Comparison of ENCODE assay signal across 20 cellular contexts in the genomic region with DNA sequence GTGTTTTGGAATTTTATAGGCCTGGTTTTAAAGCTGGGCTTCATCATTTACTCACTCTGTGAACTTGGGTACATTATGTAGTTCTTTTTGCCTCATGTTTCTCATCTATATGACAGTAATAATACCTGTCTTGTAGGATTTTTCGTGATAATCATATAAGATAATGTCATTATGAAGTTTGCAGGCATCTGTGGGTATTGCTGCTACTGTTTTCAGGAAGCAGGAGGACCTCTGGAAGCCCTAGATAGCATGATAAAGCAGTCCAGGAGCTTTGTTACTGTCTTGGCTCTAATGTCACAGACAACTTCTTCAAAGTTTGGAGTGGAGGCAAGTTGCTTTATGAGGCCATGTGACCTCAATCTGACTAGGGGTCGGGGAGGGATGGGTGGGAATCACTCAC.
A peak's percentile ranks its signal among the peaks of the same experiment; 100 is the strongest.
DNase-seq lines count a peak whose midpoint lies in the region; ATAC-seq and TF ChIP-seq lines count a peak whose summit lies in the region.
"Had no signal": no experiment of that assay in that cellular context is flagged by ENCODE, and none has a peak within 500 bp of the region (broad histone marks: within the 10 kb centered on the region; RNA-seq: fewer than 3 reads in every experiment).

No MANE protein-coding gene starts in this region.

- H3K9ac ChIP-seq in SK-N-SH (no peak overlapping the region), endodermal cell (ENCODE audit: extremely low read depth, low read length, poor library complexity, severe bottlenecking) (no peak overlapping the region)
- H3K9ac ChIP-seq: GM23248 had no signal

- H3K27ac ChIP-seq in SK-N-SH (ENCODE audit: low read depth in 2 of 2, low read length in 1 of 2), result peak overlapping the region in 1 of 2 experiments; percentile 60; a peak in 2 of 4 replicates
- no peak overlapping the region for H3K27ac ChIP-seq in endodermal cell (ENCODE audit: low read depth, low read length)
- H3K27ac ChIP-seq in CD4-positive, alpha-beta memory T cell (ENCODE audit: low read depth, low read length), result no peak overlapping the region
- H3K27ac ChIP-seq: A549, GM23248 had no signal

- no peak overlapping the region for H3K4me3 Mint-ChIP-seq in endodermal cell
- no peak overlapping the region for H3K4me3 Mint-ChIP-seq in mesothelial cell of epicardium
- H3K4me3 Mint-ChIP-seq in CD4-positive, alpha-beta memory T cell, result no peak overlapping the region
- H3K4me3 Mint-ChIP-seq in stimulated activated memory B cell treated with anti-CD40 and anti-IgM and Interleukin-4, amounts not matched to agents 10 μg/mL and 1 μg/mL and 100 μg/mL, for 72 hours, result no peak overlapping the region
- H3K4me3 Mint-ChIP-seq: CD8-positive, alpha-beta T cell; H9 had no signal

- H3K4me3 ChIP-seq in BE2C (ENCODE audit: low read depth, low read length) (no peak overlapping the region), SK-N-SH (ENCODE audit: low read depth in 2 of 2, low read length in 1 of 2) (no peak overlapping the region), endodermal cell (ENCODE audit: low read length) (no peak overlapping the region)
- no peak overlapping the region for H3K4me3 ChIP-seq in CD4-positive, alpha-beta memory T cell (ENCODE audit: low read length in 2 of 2)
- H3K4me3 ChIP-seq: A549, GM23248 had no signal

- CTCF ChIA-PET in SK-N-SH (lab: Yijun Ruan, JAX), result no interaction called here
- CTCF ChIA-PET in CD4-positive, alpha-beta memory T cell (lab: Charles Lee; ENCODE audit: partially characterized antibody), result no interaction called here

- intact Hi-C loops in CD4-positive, alpha-beta memory T cell (cut with micrococcal nuclease), result no loop called here

- no peak overlapping the region for H2AFZ ChIP-seq in SK-N-SH (ENCODE audit: low read depth)
- H2AFZ ChIP-seq: GM23248 had no signal

- H3K4me1 ChIP-seq in BE2C, result peaks cover 17% of the 10 kb centered on the region
- H3K4me1 ChIP-seq in SK-N-SH (ENCODE audit: control insufficient read depth in 1 of 2, insufficient read depth in 2 of 2, low read depth in 1 of 2, low read length in 1 of 2), result peaks cover 0 to 3% of the 10 kb centered on the region in 2 experiments; a peak in 2 of 4 replicates
- H3K4me1 ChIP-seq in endodermal cell (ENCODE audit: control insufficient read depth, insufficient read depth, low read length), result peaks cover 20% of the 10 kb centered on the region
- H3K4me1 ChIP-seq in CD4-positive, alpha-beta memory T cell (ENCODE audit: insufficient read depth, low read length), result no peaks in the 10 kb centered on the region
- H3K4me1 ChIP-seq: A549 had no signal

- no peaks in the 10 kb centered on the region for H4K20me1 ChIP-seq in SK-N-SH (ENCODE audit: insufficient read depth)

- no peaks in the 10 kb centered on the region for H3K36me3 ChIP-seq in BE2C
- no peaks in the 10 kb centered on the region for H3K36me3 ChIP-seq in SK-N-SH (replicated peaks in 1 of 2; ENCODE audit: control insufficient read depth in 1 of 2, insufficient read depth in 2 of 2, low read length in 1 of 2)
- no peaks in the 10 kb centered on the region for H3K36me3 ChIP-seq in endodermal cell (ENCODE audit: control insufficient read depth, insufficient read depth, low read length)
- no peaks in the 10 kb centered on the region for H3K36me3 ChIP-seq in CD4-positive, alpha-beta memory T cell (ENCODE audit: insufficient read depth, low read length)

- 8% methylated on average over 2 of the region's 2 CpGs for WGBS in SK-N-SH (ENCODE audit: low lambda C conversion rate)
- 75 to 89% methylated on average over 1 to 2 of the region's 2 CpGs for WGBS in endodermal cell (ENCODE audit: insufficient coverage in 1 of 2, insufficient read length in 1 of 2), 2 experiments

- DNase-seq in BE2C, result peak; percentile 21
- no peak for DNase-seq in SK-N-SH
- DNase-seq in endodermal cell, result no peak
- no peak for DNase-seq in mesothelial cell of epicardium (ENCODE audit: low spot score in 2 of 2, unreplicated experiment in 2 of 2)
- DNase-seq in CD4-positive, alpha-beta memory T cell, result no peak
- no peak for DNase-seq in SHP77 (lab: John Stamatoyannopoulos, UW)
- DNase-seq in NCI-H345 treated with DMSO at 0.1 percent for 48 hours (lab: John Stamatoyannopoulos, UW; ENCODE audit: unreplicated experiment), result no peak
- DNase-seq: 8988T; ACHN; AML-193; C1 segment of cervical spinal cord; Caco-2; CD8-positive, alpha-beta T cell; DMS153; DND-41; GM23248; H9 had no signal

- TF ChIP-seq RAD21 in SK-N-SH (IDR thresholded peaks at IDR 0.05; ENCODE audit: low read length), result 0 out of 2 replicates have a peak, but pooled peaks have one; percentile 2

- H3K27ac Mint-ChIP-seq in endodermal cell (peak overlapping the region; percentile 60), mesothelial cell of epicardium (peak overlapping the region; percentile 91)
- no peak overlapping the region for H3K27ac Mint-ChIP-seq in CD4-positive, alpha-beta memory T cell
- no peak overlapping the region for H3K27ac Mint-ChIP-seq in stimulated activated memory B cell treated with anti-CD40 and anti-IgM and Interleukin-4, amounts not matched to agents 10 μg/mL and 1 μg/mL and 100 μg/mL, for 72 hours
- H3K27ac Mint-ChIP-seq: CD8-positive, alpha-beta T cell had no signal

- no peaks in the 10 kb centered on the region for H3K9me3 Mint-ChIP-seq in endodermal cell
- no peaks in the 10 kb centered on the region for H3K9me3 Mint-ChIP-seq in mesothelial cell of epicardium
- peaks cover 0 to 3% (median 0%) of the 10 kb centered on the region in 8 donors for H3K9me3 Mint-ChIP-seq in CD4-positive, alpha-beta memory T cell
- H3K9me3 Mint-ChIP-seq in stimulated activated memory B cell treated with anti-CD40 and anti-IgM and Interleukin-4, amounts not matched to agents 10 μg/mL and 1 μg/mL and 100 μg/mL, for 72 hours, result no peaks in the 10 kb centered on the region
- H3K9me3 Mint-ChIP-seq: CD8-positive, alpha-beta T cell; H9 had no signal

- H3K27me3 Mint-ChIP-seq in endodermal cell (ENCODE audit: insufficient read depth) (peaks cover 2% of the 10 kb centered on the region), mesothelial cell of epicardium (ENCODE audit: low read depth) (no peaks in the 10 kb centered on the region)
- no peaks in the 10 kb centered on the region for H3K27me3 Mint-ChIP-seq in CD4-positive, alpha-beta memory T cell
- no peaks in the 10 kb centered on the region for H3K27me3 Mint-ChIP-seq in stimulated activated memory B cell treated with anti-CD40 and anti-IgM and Interleukin-4, amounts not matched to agents 10 μg/mL and 1 μg/mL and 100 μg/mL, for 72 hours

- H3K9me2 ChIP-seq in SK-N-SH, result no peaks in the 10 kb centered on the region

- no peak for ATAC-seq in stimulated activated memory B cell treated with anti-CD40 and anti-IgM and Interleukin-4, amounts not matched to agents 10 μg/mL and 1 μg/mL and 100 μg/mL, for 72 hours
- ATAC-seq: A549; CD8-positive, alpha-beta T cell; HCT116 had no signal

- TF ChIP-seq EP300 in SK-N-SH (IDR thresholded peaks at IDR 0.05; ENCODE audit: borderline replicate concordance in 1 of 2, low read depth in 1 of 2, low read length in 1 of 2), result peak in 1 of 2 experiments; percentile 89; a peak in 2 of 4 replicates

- POLR2A ChIA-PET in SK-N-SH (lab: Yijun Ruan, JAX), result interaction anchor here (1.1 kb wide), 1 partner anchor 37 kb away, joined by 3 read pairs; no protein-coding TSS in a partner anchor
- POLR2A ChIA-PET in CD4-positive, alpha-beta memory T cell (lab: Charles Lee; ENCODE audit: partially characterized antibody), result no interaction called here

- no peak overlapping the region for H3K4me2 ChIP-seq in SK-N-SH
- H3K4me2 ChIP-seq: A549 had no signal

- no peaks in the 10 kb centered on the region for H3F3A ChIP-seq in SK-N-SH (replicated peaks; ENCODE audit: insufficient read depth)

- H3K4me1 Mint-ChIP-seq in endodermal cell, result peaks cover 22% of the 10 kb centered on the region
- H3K4me1 Mint-ChIP-seq in mesothelial cell of epicardium, result peaks cover 34% of the 10 kb centered on the region
- H3K4me1 Mint-ChIP-seq in CD4-positive, alpha-beta memory T cell, result no peaks in the 10 kb centered on the region
- no peaks in the 10 kb centered on the region for H3K4me1 Mint-ChIP-seq in stimulated activated memory B cell treated with anti-CD40 and anti-IgM and Interleukin-4, amounts not matched to agents 10 μg/mL and 1 μg/mL and 100 μg/mL, for 72 hours

- no peaks in the 10 kb centered on the region for H3K79me2 ChIP-seq in SK-N-SH (ENCODE audit: insufficient read depth)

- H3K36me3 Mint-ChIP-seq in endodermal cell (ENCODE audit: low read depth), result no peaks in the 10 kb centered on the region
- no peaks in the 10 kb centered on the region for H3K36me3 Mint-ChIP-seq in mesothelial cell of epicardium
- H3K36me3 Mint-ChIP-seq in CD4-positive, alpha-beta memory T cell, result no peaks in the 10 kb centered on the region
- H3K36me3 Mint-ChIP-seq in stimulated activated memory B cell treated with anti-CD40 and anti-IgM and Interleukin-4, amounts not matched to agents 10 μg/mL and 1 μg/mL and 100 μg/mL, for 72 hours, result no peaks in the 10 kb centered on the region
- H3K36me3 Mint-ChIP-seq: CD8-positive, alpha-beta T cell had no signal

- TF ChIP-seq CTCF in BE2C (IDR thresholded peaks at IDR 0.05; ENCODE audit: low read depth, low read length), result no peak
- TF ChIP-seq CTCF in SK-N-SH (IDR thresholded peaks at IDR 0.05), result no peak
- no peak for TF ChIP-seq CTCF in endodermal cell (conservative IDR thresholded peaks at IDR 0.05)
- no peak for TF ChIP-seq CTCF in mesothelial cell of epicardium (IDR thresholded peaks at IDR 0.05; ENCODE audit: unreplicated experiment)

- H3K9me3 ChIP-seq in BE2C (no peaks in the 10 kb centered on the region), SK-N-SH (no peaks in the 10 kb centered on the region), endodermal cell (ENCODE audit: control insufficient read depth, low read length) (no peaks in the 10 kb centered on the region)
- H3K9me3 ChIP-seq in CD4-positive, alpha-beta memory T cell (ENCODE audit: control insufficient read depth in 1 of 2, low read length in 2 of 2), result no peaks in the 10 kb centered on the region
- H3K9me3 ChIP-seq: A549, Caco-2 had no signal

- H3K27me3 ChIP-seq in BE2C (no peaks in the 10 kb centered on the region), SK-N-SH (ENCODE audit: insufficient read depth) (no peaks in the 10 kb centered on the region), endodermal cell (ENCODE audit: control insufficient read depth, insufficient read depth, low read length, poor library complexity, severe bottlenecking) (no peaks in the 10 kb centered on the region)
- H3K27me3 ChIP-seq in CD4-positive, alpha-beta memory T cell (ENCODE audit: insufficient read depth, low read length), result no peaks in the 10 kb centered on the region

TF ChIP-seq in SK-N-SH, 30 proteins besides CTCF, POLR2A, EP300 and RAD21:
- TF ChIP-seq TCF12 (IDR thresholded peaks at IDR 0.05) (peak; percentile 20; the same call in 1 of the 2 replicates), GATA2 (CRISPR knock-in tag; IDR thresholded peaks at IDR 0.05) (peak; percentile 60), RCOR1 (IDR thresholded peaks at IDR 0.05; ENCODE audit: low read length) (peak; percentile 74; the same call in 1 of the 2 replicates), SIN3A (IDR thresholded peaks at IDR 0.05; ENCODE audit: borderline replicate concordance, low read depth, low read length) (no peak)

Comparison
In these comparisons a context has a peak if more than half of its experiments do, and no peak if none do; other contexts are left out.
1. H3K27ac Mint-ChIP-seq: peak in endodermal cell (single experiment) and mesothelial cell of epicardium (single experiment); none in CD4-positive, alpha-beta memory T cell (0 of 7) and stimulated activated memory B cell treated with anti-CD40 and anti-IgM and Interleukin-4, amounts not matched to agents 10 μg/mL and 1 μg/mL and 100 μg/mL, for 72 hours (single experiment).